Comparison of ENCODE assay signal across 17 cellular contexts in genomic region chr5:135233477-135233876, GRCh38.
A peak's percentile ranks its signal among the peaks of the same experiment; 100 is the strongest.
DNase-seq lines count a peak whose midpoint lies in the region; ATAC-seq, FAIRE-seq and TF ChIP-seq lines count a peak whose summit lies in the region.
"Had no signal": no experiment of that assay in that cellular context is flagged by ENCODE, and none has a peak within 500 bp of the region (broad histone marks: within the 10 kb centered on the region; RNA-seq: fewer than 3 reads in every experiment).

No MANE protein-coding gene starts in this region.

- no peak overlapping the region for H3K9ac ChIP-seq in IMR-90 (ENCODE audit: low read depth, low read length)
- no peak overlapping the region for H3K9ac ChIP-seq in HepG2 (ENCODE audit: insufficient read depth, low read depth, low read length)

- TF ChIP-seq POLR2A in IMR-90 (IDR thresholded peaks at IDR 0.05; ENCODE audit: low read depth, low read length) (no peak), HepG2 (IDR thresholded peaks at IDR 0.05; ENCODE audit: insufficient read depth in 1 of 2, low read depth in 2 of 2, low read length in 2 of 2) (no peak), spleen (IDR thresholded peaks at IDR 0.05) (no peak)

- dilution Hi-C loops in IMR-90 (cut with HindIII; ENCODE audit: low sequenced_read_pairs, unreplicated experiment): no loop called here

- H3K9me3 ChIP-seq in IMR-90 (ENCODE audit: control insufficient read depth, insufficient read depth, low read length) (no peaks in the 10 kb centered on the region; the same call in 1 of the 2 replicates), HepG2 (ENCODE audit: low read length) (no peaks in the 10 kb centered on the region), spleen (no peaks in the 10 kb centered on the region)
- H3K9me3 ChIP-seq: gastroesophageal sphincter, stomach, upper lobe of left lung had no signal

- H3K4me3 ChIP-seq in IMR-90 (ENCODE audit: insufficient read depth, low read depth, low read length) (no peak overlapping the region), HepG2 (replicated peaks in 1 of 3; ENCODE audit: insufficient read depth in 1 of 3, low read depth in 2 of 3, low read length in 3 of 3) (no peak overlapping the region), spleen (no peak overlapping the region)
- H3K4me3 ChIP-seq: gastroesophageal sphincter, Peyer's patch, SJSA1, stomach, upper lobe of left lung had no signal

- intact Hi-C loops in IMR-90 (cut with micrococcal nuclease): no loop called here
- intact Hi-C loops in HepG2 (cut with micrococcal nuclease; ENCODE audit: unreplicated experiment): no loop called here
- intact Hi-C loops in spleen (cut with DNase I; ENCODE audit: low total_unique reads): no loop called here

- H4K8ac ChIP-seq in IMR-90 (ENCODE audit: low read depth in 2 of 2, low read length in 2 of 2): no peak overlapping the region

- H2BK20ac ChIP-seq in IMR-90 (ENCODE audit: low read depth, low read length): no peak overlapping the region; the same call in 1 of the 2 replicates

- peak overlapping the region; percentile 67; the same call in 1 of the 2 replicates for H2AK5ac ChIP-seq in IMR-90 (ENCODE audit: low read depth, low read length)

- no peaks in the 10 kb centered on the region for H4K20me1 ChIP-seq in IMR-90 (ENCODE audit: insufficient read depth, low read length)
- no peaks in the 10 kb centered on the region for H4K20me1 ChIP-seq in HepG2 (ENCODE audit: insufficient read depth, low read length)

- H4K91ac ChIP-seq in IMR-90 (ENCODE audit: insufficient read depth, low read depth, low read length): no peak overlapping the region; the same call in 1 of the 2 replicates

- in situ Hi-C loops in IMR-90 (cut with MboI; ENCODE audit: low sequenced_read_pairs) (no loop called here), HepG2 (cut with HindIII; ENCODE audit: extremely low pct_ligation_motif_present, low pct_unique_long_range_greater_than_20kb) (no loop called here)

- H2BK15ac ChIP-seq in IMR-90 (ENCODE audit: low read depth, low read length): no peak overlapping the region

- H3K4ac ChIP-seq in IMR-90 (ENCODE audit: low read depth, low read length): no peak overlapping the region; the same call in 1 of the 2 replicates

- no peak overlapping the region for H3K4me2 ChIP-seq in IMR-90 (ENCODE audit: low read depth, low read length)
- no peak overlapping the region; the same call in 1 of the 2 replicates for H3K4me2 ChIP-seq in HepG2 (ENCODE audit: low read depth, low read length)

- POLR2A ChIA-PET in IMR-90 (lab: Charles Lee; ENCODE audit: unreplicated experiment) (no interaction called here), HepG2 (lab: Yijun Ruan, JAX) (interaction anchor here (1.7 kb wide), 1 partner anchor 13 kb away, joined by 7 read pairs; no protein-coding TSS in a partner anchor)

- no peak for DNase-seq in IMR-90
- DNase-seq in RPMI8226: peak; percentile 79
- DNase-seq in HepG2 (ENCODE audit: low spot score): no peak
- DNase-seq in spleen: peak; percentile 58
- DNase-seq in NCI-H2227 (lab: John Stamatoyannopoulos, UW; ENCODE audit: unreplicated experiment): no peak
- DNase-seq: NCI-H1092; NCI-H187 treated with DMSO at 0.1 percent for 48 hours; stimulated activated CD8-positive, alpha-beta memory T cell treated with anti-CD3 and anti-CD28 coated beads, Interleukin-4, amount 100 ng/mL, for 48 hours; stomach had no signal

- H4K5ac ChIP-seq in IMR-90 (ENCODE audit: low read depth, low read length): no peak overlapping the region

- H3K18ac ChIP-seq in IMR-90 (ENCODE audit: low read depth, low read length): no peak overlapping the region

- FAIRE-seq in HepG2 (lab: Jason Lieb, UNC): no peak
- FAIRE-seq: colon, D721Med had no signal

- no peak overlapping the region for H2AFZ ChIP-seq in IMR-90 (replicated peaks; ENCODE audit: low read length, poor library complexity)
- H2AFZ ChIP-seq in HepG2 (ENCODE audit: low read length): no peak overlapping the region

- H3K27ac ChIP-seq in IMR-90 (ENCODE audit: insufficient read depth, low read length) (no peak overlapping the region), HepG2 (ENCODE audit: extremely low read length, insufficient read depth, low read length) (no peak overlapping the region), spleen (no peak overlapping the region)
- H3K27ac ChIP-seq: gastroesophageal sphincter, Peyer's patch, SJSA1, upper lobe of left lung had no signal

- no peak overlapping the region for H3K56ac ChIP-seq in IMR-90 (ENCODE audit: extremely low read depth, insufficient read depth, low read length)

- TF ChIP-seq EP300 in HepG2 (IDR thresholded peaks at IDR 0.05; ENCODE audit: low read depth in 2 of 2, low read length in 2 of 2): no peak
- no peak for TF ChIP-seq EP300 in HepG2 (CRISPR knock-in tag; IDR thresholded peaks at IDR 0.05; ENCODE audit: borderline replicate concordance)

- WGBS in IMR-90 (ENCODE audit: extremely low coverage in 2 of 2, insufficient read length in 1 of 2), 2 experiments: no CpG with 5 or more reads among the region's 6 CpGs
- 95% methylated on average over 6 of the region's 6 CpGs for WGBS in HepG2 (ENCODE audit: low lambda C conversion rate)
- 81 to 98% (median 88%) methylated on average over 6 of the region's 6 CpGs for WGBS in spleen, 5 donors

- no peak overlapping the region for H3K23ac ChIP-seq in IMR-90 (ENCODE audit: low read depth, low read length)

- TF ChIP-seq RAD21 in IMR-90 (IDR thresholded peaks at IDR 0.05; ENCODE audit: low read length) (no peak), HepG2 (CRISPR knock-in tag; IDR thresholded peaks at IDR 0.05) (no peak)

- BruUV-seq in IMR-90 (replicated peaks; lab: Mats Ljungman, UMichigan) (no TSS peak), HepG2 (replicated peaks; lab: Mats Ljungman, UMichigan) (no TSS peak)

- 0 out of 2 replicates have a peak overlapping the region, but pooled peaks have one; percentile 20 for H2BK120ac ChIP-seq in IMR-90 (ENCODE audit: low read depth, low read length)

- ATAC-seq in IMR-90 (ENCODE audit: low read depth): no peak
- ATAC-seq in HepG2: no peak
- ATAC-seq in GM19324 (IDR thresholded peaks at IDR 0.05; ENCODE audit: low FRiP score, unreplicated experiment): no peak
- ATAC-seq in HG03378 (IDR thresholded peaks at IDR 0.05; ENCODE audit: unreplicated experiment): no peak
- ATAC-seq: gastroesophageal sphincter had no signal

- no peaks in the 10 kb centered on the region for H3K79me2 ChIP-seq in HepG2 (ENCODE audit: insufficient read depth, low read length)

- H3K9me1 ChIP-seq in IMR-90 (ENCODE audit: insufficient read depth, low read length): peaks cover 2% of the 10 kb centered on the region; the same call in 1 of the 2 replicates

- H3K27me3 ChIP-seq in IMR-90 (ENCODE audit: control insufficient read depth, insufficient read depth, low read length): peaks cover 2% of the 10 kb centered on the region; the same call in 1 of the 2 replicates
- H3K27me3 ChIP-seq in HepG2 (ENCODE audit: control insufficient read depth in 1 of 2, insufficient read depth in 2 of 2, low read length in 2 of 2): no peaks in the 10 kb centered on the region
- peaks cover 0 to 22% (median 0%) of the 10 kb centered on the region in 7 donors for H3K27me3 ChIP-seq in spleen (replicated peaks in 1 of 7)
- H3K27me3 ChIP-seq: gastroesophageal sphincter, Peyer's patch, SJSA1, stomach, upper lobe of left lung had no signal

- no peaks in the 10 kb centered on the region; a peak in 1 of 4 replicates for H3K79me1 ChIP-seq in IMR-90 (ENCODE audit: low read depth in 1 of 2, low read length in 2 of 2)

- H2BK5ac ChIP-seq in IMR-90 (ENCODE audit: low read depth, low read length, poor library complexity, severe bottlenecking): no peak overlapping the region

- peaks cover 16% of the 10 kb centered on the region for H3K4me1 ChIP-seq in IMR-90 (ENCODE audit: control insufficient read depth, insufficient read depth, low read length)
- peaks cover 60% of the 10 kb centered on the region for H3K4me1 ChIP-seq in HepG2 (ENCODE audit: insufficient read depth, low read length)
- H3K4me1 ChIP-seq in spleen: peaks cover 0 to 11% (median 0%) of the 10 kb centered on the region in 6 donors
- H3K4me1 ChIP-seq: Peyer's patch had no signal

- peak overlapping the region; percentile 42 for H2AK9ac ChIP-seq in IMR-90 (replicated peaks; ENCODE audit: low read depth, low read length, poor library complexity)

- no peak overlapping the region for H3K14ac ChIP-seq in IMR-90 (replicated peaks; ENCODE audit: low read depth, low read length)

- TF ChIP-seq CTCF in IMR-90 (conservative IDR thresholded peaks at IDR 0.05; ENCODE audit: low read depth, low read length) (no peak), HepG2 (CRISPR knock-in tag; IDR thresholded peaks at IDR 0.05) (no peak), spleen (IDR thresholded peaks at IDR 0.05 in 8 of 11, conservative IDR thresholded peaks at IDR 0.05 in 3 of 11) (no peak)

- CTCF ChIA-PET in IMR-90 (lab: Yijun Ruan, JAX): no interaction called here
- CTCF ChIA-PET in HepG2 (lab: Yijun Ruan, JAX; ENCODE audit: low intra/inter-chr PET ratio, low total read pairs): no interaction called here

- H3K36me3 ChIP-seq in IMR-90 (ENCODE audit: control insufficient read depth, insufficient read depth, low read length) (no peaks in the 10 kb centered on the region), HepG2 (replicated peaks in 1 of 2; ENCODE audit: control insufficient read depth in 1 of 2, insufficient read depth in 2 of 2, low read length in 2 of 2) (no peaks in the 10 kb centered on the region), spleen (no peaks in the 10 kb centered on the region)
- H3K36me3 ChIP-seq: gastroesophageal sphincter, Peyer's patch, SJSA1, stomach, upper lobe of left lung had no signal

TF ChIP-seq in IMR-90, 13 proteins besides CTCF, POLR2A, EP300 and RAD21 (continues in another document):
- TF ChIP-seq RFX5 (IDR thresholded peaks at IDR 0.05; ENCODE audit: low read depth, low read length): no peak
- TF ChIP-seq MXI1 (IDR thresholded peaks at IDR 0.05; ENCODE audit: borderline replicate concordance, low read depth, low read length): no peak
- TF ChIP-seq SMC3 (IDR thresholded peaks at IDR 0.05; ENCODE audit: low read depth, low read length): no peak

TF ChIP-seq in HepG2, 621 proteins besides CTCF, POLR2A, EP300 and RAD21 (continues in another document):
- 0 out of 2 replicates have a peak, but pooled peaks have one; percentile 6 for TF ChIP-seq HIC2 (CRISPR knock-in tag; IDR thresholded peaks at IDR 0.05; ENCODE audit: low read depth)

Comparison
In these comparisons a context has a peak if more than half of its experiments do, and no peak if none do; other contexts are left out.
1. DNase-seq: peak in RPMI8226 (single experiment) and spleen (single experiment); none in IMR-90 (single experiment), HepG2 (single experiment) and NCI-H2227 (single experiment).